In the genomic region with DNA sequence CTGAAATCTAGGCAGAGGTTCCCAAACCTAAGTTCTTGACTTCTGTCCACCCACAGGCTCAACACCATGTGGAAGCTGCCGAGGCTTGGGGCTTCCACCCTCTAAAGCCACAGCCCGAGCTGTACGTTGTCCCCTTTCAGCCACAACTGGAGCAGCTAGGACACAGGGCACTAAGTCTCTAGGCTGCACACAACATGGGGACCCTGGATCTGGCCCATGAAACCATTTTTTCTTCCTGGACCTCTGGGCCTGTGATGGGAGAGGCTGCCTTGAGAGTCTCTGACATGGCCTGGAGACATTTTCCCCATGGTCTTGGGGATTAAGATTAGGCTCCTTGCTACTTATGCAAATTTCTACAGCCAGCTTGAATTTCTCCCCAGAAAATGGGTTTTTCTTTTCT, we compare ENCODE assay signal across 35 cellular contexts.
"Had no signal": no experiment of that assay in that cellular context is flagged by ENCODE, and none has a peak within 500 bp of the region (broad histone marks: within the 10 kb centered on the region; RNA-seq: fewer than 3 reads in every experiment).

No MANE protein-coding gene starts in this region.

- H3K36me3 ChIP-seq: MG63 had no signal

- DNase-seq: Kasumi-1, MG63, MM.1S, MV-4-11, NCI-H1048, NCI-H1092, NCI-H1092 treated with DMSO at 0.1 percent for 48 hours, NCI-H1105, NCI-H1105 treated with DMSO at 0.1 percent for 48 hours, NCI-H1417, NCI-H1417 treated with DMSO at 0.1 percent for 48 hours, NCI-H1436, NCI-H1436 treated with DMSO at 0.1 percent for 48 hours, NCI-H146, NCI-H1694, NCI-H1694 treated with DMSO at 0.1 percent for 48 hours, NCI-H187, NCI-H187 treated with DMSO at 0.1 percent for 48 hours, NCI-H1930, NCI-H2029, NCI-H2029 treated with DMSO at 0.1 percent for 48 hours, NCI-H2081, NCI-H2081 treated with DMSO at 0.1 percent for 48 hours, NCI-H2107, NCI-H2171, NCI-H2171 treated with DMSO at 0.1 percent for 48 hours, NCI-H2227 treated with DMSO at 0.1 percent for 48 hours, NCI-H226, NCI-H345, NCI-H446, NCI-H446 treated with DMSO at 0.1 percent for 48 hours, NCI-H510A, NCI-H510A treated with DMSO at 0.1 percent for 48 hours, NCI-H524, NCI-H524 treated with DMSO at 0.1 percent for 48 hours had no signal

- H3K4me3 ChIP-seq: MG63 had no signal

- H3K9me3 ChIP-seq: MG63 had no signal
